ENCODE assay signal across 23 cellular contexts in genomic region chr20:63352811-63353221, GRCh38. TPM values are rescaled to one million over a fixed set of nuclear protein-coding genes. Genes with fewer than 3 reads are reported as not detected.
"Had no signal": no experiment of that assay in that cellular context is flagged by ENCODE, and none has a peak within 500 bp of the region (broad histone marks: within the 10 kb centered on the region; RNA-seq: fewer than 3 reads in every experiment).

No MANE protein-coding gene starts in this region.

- ATAC-seq: effector memory CD8-positive, alpha-beta T cell; gastrocnemius medialis; psoas muscle; stimulated activated naive B cell treated with anti-CD40 and anti-IgM and Interleukin-4, amounts not matched to agents 10 μg/mL and 1 μg/mL and 100 μg/mL, for 72 hours; stimulated activated naive CD8-positive, alpha-beta T cell treated with anti-CD3 and anti-CD28 coated beads, Interleukin-15, amount 100 ng/mL, for 72 hours had no signal

- H3K27me3 Mint-ChIP-seq: naive B cell, type B pancreatic cell had no signal

- H3K9me3 ChIP-seq: esophagus muscularis mucosa, gastrocnemius medialis, heart right ventricle, neutrophil, psoas muscle, sigmoid colon, thoracic aorta, uterus had no signal

- H3K4me1 ChIP-seq: gastrocnemius medialis, psoas muscle, uterus had no signal

- H3K4me1 Mint-ChIP-seq: stimulated activated naive B cell treated with anti-CD40 and anti-IgM and Interleukin-4, amounts not matched to agents 10 μg/mL and 1 μg/mL and 100 μg/mL, for 72 hours; stimulated activated naive CD8-positive, alpha-beta T cell treated with anti-CD3 and anti-CD28 coated beads, Interleukin-15, amount 100 ng/mL, for 72 hours had no signal

- H3K36me3 ChIP-seq: esophagus muscularis mucosa, gastrocnemius medialis, heart right ventricle, neutrophil, sigmoid colon, thoracic aorta, uterus had no signal

- H3K27ac ChIP-seq: epithelial cell of prostate, esophagus muscularis mucosa, gastrocnemius medialis, neutrophil, psoas muscle, sigmoid colon, skin epidermis, thoracic aorta, uterus had no signal

- H3K4me3 ChIP-seq: esophagus muscularis mucosa, gastrocnemius medialis, heart right ventricle, psoas muscle, sigmoid colon, skin epidermis, thoracic aorta, uterus had no signal

- H3K4me3 Mint-ChIP-seq: effector memory CD8-positive, alpha-beta T cell; naive B cell; stimulated activated naive B cell treated with anti-CD40 and anti-IgM and Interleukin-4, amounts not matched to agents 10 μg/mL and 1 μg/mL and 100 μg/mL, for 72 hours; stimulated activated naive CD8-positive, alpha-beta T cell treated with anti-CD3 and anti-CD28 coated beads, Interleukin-15, amount 100 ng/mL, for 72 hours; type B pancreatic cell had no signal

- DNase-seq: effector memory CD8-positive, alpha-beta T cell; gastrocnemius medialis; kidney glomerular epithelial cell; naive B cell; psoas muscle; sigmoid colon; stimulated activated CD4-positive, alpha-beta T cell treated with anti-CD3 and anti-CD28 coated beads, Interleukin-2, amount 100 ng/mL, for 24 hours; stimulated activated CD4-positive, alpha-beta T cell treated with anti-CD3 and anti-CD28 coated beads, Interleukin-4, amount 100 ng/mL, for 4 hours; stimulated activated naive B cell treated with anti-CD40 and anti-IgM and Interleukin-4, amounts not matched to agents 10 μg/mL and 1 μg/mL and 100 μg/mL, for 72 hours; stimulated activated naive CD8-positive, alpha-beta T cell treated with anti-CD3 and anti-CD28 coated beads, Interleukin-15, amount 100 ng/mL, for 72 hours; uterus had no signal

- H3K27me3 ChIP-seq: uterus had no signal

- H3K36me3 Mint-ChIP-seq: naive B cell, type B pancreatic cell had no signal

- H3K9me3 Mint-ChIP-seq: type B pancreatic cell had no signal

- H3K27ac Mint-ChIP-seq: effector memory CD8-positive, alpha-beta T cell; naive B cell; nephron progenitor cell; stimulated activated naive B cell treated with anti-CD40 and anti-IgM and Interleukin-4, amounts not matched to agents 10 μg/mL and 1 μg/mL and 100 μg/mL, for 72 hours; stimulated activated naive CD8-positive, alpha-beta T cell treated with anti-CD3 and anti-CD28 coated beads, Interleukin-15, amount 100 ng/mL, for 72 hours; type B pancreatic cell had no signal

RNA-seq across cellular contexts. Expression of gene CHRNA4, which starts 8.3 kb away (rescaled TPM):
- total RNA-seq: esophagus muscularis mucosa, fibroblast of villous mesenchyme, gastrocnemius medialis, osteoblast, subcutaneous adipose tissue, thoracic aorta had no signal

RNA-seq across cellular contexts. Expression of gene COL20A1, which starts 59.8 kb away (rescaled TPM):
- total RNA-seq: liver, osteoblast, psoas muscle, sigmoid colon, subcutaneous adipose tissue, thoracic aorta had no signal
- polyA plus RNA-seq: heart right ventricle, liver had no signal
